In the genomic region with DNA sequence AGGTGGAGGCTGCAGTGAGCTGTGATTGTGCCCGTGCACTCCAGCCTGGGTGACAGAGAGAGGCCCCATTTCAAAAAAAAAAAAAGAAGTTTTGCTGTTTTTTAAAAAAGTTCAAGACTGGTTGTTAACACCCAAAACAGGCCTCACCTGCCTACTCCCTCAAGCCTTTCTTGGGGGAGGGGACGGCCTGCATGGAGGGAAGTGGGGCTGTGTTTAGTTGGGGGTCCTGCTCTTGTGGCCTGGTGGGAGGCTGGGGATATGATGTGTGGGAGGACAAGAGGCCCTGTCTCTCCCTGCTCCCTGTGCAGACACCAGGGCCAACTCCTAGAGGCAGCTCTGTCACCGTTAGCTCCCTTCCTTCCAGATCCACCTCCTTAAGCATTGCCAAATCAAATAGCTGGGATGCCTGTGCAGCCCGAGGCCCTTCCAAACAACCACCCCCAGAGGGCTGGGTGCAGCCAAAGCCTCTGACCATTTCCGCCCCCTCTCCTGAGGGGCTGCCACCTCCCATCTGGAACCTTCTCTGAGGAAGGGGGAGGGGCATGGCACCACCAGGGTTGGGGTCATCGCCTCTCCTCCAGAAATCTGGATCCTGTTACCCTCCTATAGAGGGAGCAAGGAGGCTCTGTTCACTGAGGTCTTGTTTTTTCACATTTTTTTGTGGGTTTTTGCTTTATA, we compare ENCODE assay signal across 10 cellular contexts. TPM values are rescaled to one million over a fixed set of nuclear protein-coding genes. Genes with fewer than 3 reads are reported as not detected.
DNase-seq lines count a peak whose midpoint lies in the region; TF ChIP-seq lines count a peak whose summit lies in the region.
"Had no signal": no experiment of that assay in that cellular context is flagged by ENCODE, and none has a peak within 500 bp of the region (broad histone marks: within the 10 kb centered on the region; RNA-seq: fewer than 3 reads in every experiment).

No MANE protein-coding gene starts in this region.

- H3K9me3 Mint-ChIP-seq in activated naive CD4-positive, alpha-beta T cell treated with anti-CD3 and anti-CD28 coated beads for 36 hours, result no peaks in the 10 kb centered on the region

- no peak overlapping the region for H3K18ac ChIP-seq in mesendoderm (ENCODE audit: low read length)

- H2BK5ac ChIP-seq in mesendoderm (ENCODE audit: low read length), result no peak overlapping the region

- no peaks in the 10 kb centered on the region for H3K36me3 ChIP-seq in mesendoderm (ENCODE audit: control insufficient read depth, insufficient read depth, low read length)
- no peaks in the 10 kb centered on the region for H3K36me3 ChIP-seq in uterus

- CTCF ChIA-PET in activated naive CD4-positive, alpha-beta T cell treated with anti-CD3 and anti-CD28 coated beads for 36 hours (lab: Charles Lee), result interaction anchor here (0.6 to 8.6 kb wide), 3 partner anchors 12 to 118 kb away, joined by 3 to 148 read pairs (median 3); no protein-coding TSS in a partner anchor

- H3K4me2 ChIP-seq in mesendoderm (ENCODE audit: low read length), result no peak overlapping the region

- no peak overlapping the region for H2BK15ac ChIP-seq in mesendoderm (replicated peaks; ENCODE audit: low read depth)

- H3K23ac ChIP-seq in mesendoderm (ENCODE audit: low read length), result no peak overlapping the region

- no peak overlapping the region for H4K5ac ChIP-seq in mesendoderm (ENCODE audit: low read length)

- peak overlapping the region; percentile 61 for H3K56ac ChIP-seq in mesendoderm (ENCODE audit: low read length)

- peak; percentile 26 for DNase-seq in NB4 (ENCODE audit: low read depth)
- DNase-seq in epithelial cell of esophagus (ENCODE audit: low read depth), result peak; percentile 36
- peak; percentile 96 for DNase-seq in mesendoderm
- peak; percentile 60 to 75 for DNase-seq in uterus
- no peak for DNase-seq in activated naive CD4-positive, alpha-beta T cell treated with anti-CD3 and anti-CD28 coated beads for 36 hours
- DNase-seq in ureter (ENCODE audit: low spot score), result no peak
- no peak for DNase-seq in NCI-H2107 treated with DMSO at 0.1 percent for 48 hours (lab: John Stamatoyannopoulos, UW; ENCODE audit: unreplicated experiment)
- DNase-seq: GOT3, hypothalamus, Kasumi-1 had no signal

- peaks cover 7% of the 10 kb centered on the region for H3K4me1 ChIP-seq in mesendoderm (ENCODE audit: control insufficient read depth, low read depth, low read length)
- peaks cover 22 to 27% of the 10 kb centered on the region in 2 donors for H3K4me1 ChIP-seq in uterus

- H3K36me3 Mint-ChIP-seq in activated naive CD4-positive, alpha-beta T cell treated with anti-CD3 and anti-CD28 coated beads for 36 hours (ENCODE audit: low read depth), result no peaks in the 10 kb centered on the region

- H3K9me3 ChIP-seq in uterus, result no peaks in the 10 kb centered on the region

- no peak overlapping the region for H3K4ac ChIP-seq in mesendoderm (ENCODE audit: low read depth, low read length)

- H3K27me3 Mint-ChIP-seq in activated naive CD4-positive, alpha-beta T cell treated with anti-CD3 and anti-CD28 coated beads for 36 hours (ENCODE audit: low read depth), result no peaks in the 10 kb centered on the region

- H2AK5ac ChIP-seq in mesendoderm (ENCODE audit: low read length), result no peak overlapping the region

- H3K4me3 ChIP-seq in NB4 (ENCODE audit: low read depth, low read length) (no peak overlapping the region), epithelial cell of esophagus (ENCODE audit: low read length) (no peak overlapping the region), mesendoderm (ENCODE audit: low read length) (no peak overlapping the region), uterus (no peak overlapping the region)

- no peak overlapping the region for H3K27ac ChIP-seq in mesendoderm (ENCODE audit: low read depth, low read length)
- peak overlapping the region; percentile 96 to 97 for H3K27ac ChIP-seq in uterus

- TF ChIP-seq POLR2A in NB4 (IDR thresholded peaks at IDR 0.05; ENCODE audit: extremely low read depth, insufficient read length), result no peak
- no peak for TF ChIP-seq POLR2A in uterus (IDR thresholded peaks at IDR 0.05)

- peaks cover 8% of the 10 kb centered on the region for H3K79me1 ChIP-seq in mesendoderm (ENCODE audit: low read length)

- no CpG with 5 or more reads among the region's 6 CpGs for WGBS in mesendoderm (ENCODE audit: extremely low coverage, insufficient coverage, low lambda C conversion rate)

- H3K9ac ChIP-seq in mesendoderm (ENCODE audit: low read length), result no peak overlapping the region

- H4K8ac ChIP-seq in mesendoderm (ENCODE audit: low read depth, low read length), result no peak overlapping the region

- peaks cover 23% of the 10 kb centered on the region for H3K4me1 Mint-ChIP-seq in activated naive CD4-positive, alpha-beta T cell treated with anti-CD3 and anti-CD28 coated beads for 36 hours (ENCODE audit: low read depth)

- no peak for TF ChIP-seq CTCF in NB4 (IDR thresholded peaks at IDR 0.05; ENCODE audit: low read depth, low read length)
- TF ChIP-seq CTCF in epithelial cell of esophagus (IDR thresholded peaks at IDR 0.05; ENCODE audit: insufficient read depth, low read depth, low read length, missing control alignments), result peak; percentile 27
- peak in 1 of 4 experiments; percentile 27 for TF ChIP-seq CTCF in uterus (IDR thresholded peaks at IDR 0.05)

- no peaks in the 10 kb centered on the region for H3K27me3 ChIP-seq in mesendoderm (ENCODE audit: insufficient read depth, low read length, poor library complexity)
- no peaks in the 10 kb centered on the region for H3K27me3 ChIP-seq in uterus

- no peak overlapping the region for H3K4me3 Mint-ChIP-seq in activated naive CD4-positive, alpha-beta T cell treated with anti-CD3 and anti-CD28 coated beads for 36 hours

- no peak overlapping the region for H2BK120ac ChIP-seq in mesendoderm (ENCODE audit: low read depth, low read length)

- intact Hi-C loops in uterus (cut with DNase I; ENCODE audit: low total_unique reads), result loop anchor here (10.0 kb wide), 1 partner anchor 45 kb away; a partner anchor contains a TSS
- intact Hi-C loops in activated naive CD4-positive, alpha-beta T cell treated with anti-CD3 and anti-CD28 coated beads for 36 hours (cut with micrococcal nuclease), result no loop called here

- no peak overlapping the region for H3K27ac Mint-ChIP-seq in activated naive CD4-positive, alpha-beta T cell treated with anti-CD3 and anti-CD28 coated beads for 36 hours

- no peaks in the 10 kb centered on the region for H3K79me2 ChIP-seq in mesendoderm (ENCODE audit: control insufficient read depth, insufficient read depth, low read length)

RNA-seq across cellular contexts. Expression of a gene that starts 32.9 kb away (rescaled TPM):
- polyA plus RNA-seq in mesendoderm (2013, experiment 1 of 2), result 0.06 TPM
- polyA plus RNA-seq in mesendoderm (2013, experiment 2 of 2), result 0.07 TPM
- total RNA-seq in uterus, result under 1 TPM in 2 of 4 donors, not detected in 2; 0.43 to 0.48 TPM
- total RNA-seq in activated naive CD4-positive, alpha-beta T cell treated with anti-CD3 and anti-CD28 coated beads for 36 hours, result under 1 TPM in 1 of 2 experiments, not detected in 1; 0.26 TPM
- total RNA-seq in ureter, result 1.1 TPM

RNA-seq across cellular contexts. Expression of a gene that starts 40.9 kb away (rescaled TPM):
- 14.0 TPM for polyA plus RNA-seq in mesendoderm (2013, experiment 1 of 2)
- 13.9 TPM for polyA plus RNA-seq in mesendoderm (2013, experiment 2 of 2)
- total RNA-seq in uterus (10 to 100 TPM in 1 of 4 donors, 1 to 10 TPM in 2, under 1 TPM in 1; 0.29 to 25.9 (median 6.7) TPM), ureter (6.2 TPM)
- 1 to 10 TPM in 1 of 2 experiments, under 1 TPM in 1; 0.86 to 1.3 TPM for total RNA-seq in activated naive CD4-positive, alpha-beta T cell treated with anti-CD3 and anti-CD28 coated beads for 36 hours

RNA-seq across cellular contexts. Expression of a gene that starts 41.4 kb away (rescaled TPM):
- 109 TPM for polyA plus RNA-seq in mesendoderm (2013, experiment 1 of 2)
- polyA plus RNA-seq in mesendoderm (2013, experiment 2 of 2), result 111 TPM
- total RNA-seq in uterus (10 to 100 TPM; 44.6 to 87.7 (median 73.7) TPM), ureter (71.5 TPM)
- 10 to 100 TPM; 95.0 to 95.6 TPM for total RNA-seq in activated naive CD4-positive, alpha-beta T cell treated with anti-CD3 and anti-CD28 coated beads for 36 hours

RNA-seq across cellular contexts. Expression of a gene that starts 44.5 kb away (rescaled TPM):
- polyA plus RNA-seq in mesendoderm (2013, experiment 1 of 2), result 0.34 TPM
- 0.27 TPM for polyA plus RNA-seq in mesendoderm (2013, experiment 2 of 2)
- 1 to 10 TPM in 2 of 4 donors, under 1 TPM in 2; 0.26 to 2.5 (median 0.97) TPM for total RNA-seq in uterus
- total RNA-seq in activated naive CD4-positive, alpha-beta T cell treated with anti-CD3 and anti-CD28 coated beads for 36 hours, result not detected
- 1.3 TPM for total RNA-seq in ureter

RNA-seq across cellular contexts. Expression of a gene that starts 49.9 kb away (rescaled TPM):
- polyA plus RNA-seq in mesendoderm (2013, experiment 1 of 2), result not detected
- polyA plus RNA-seq in mesendoderm (2013, experiment 2 of 2), result not detected
- total RNA-seq in uterus (not detected), ureter (not detected)
- not detected for total RNA-seq in activated naive CD4-positive, alpha-beta T cell treated with anti-CD3 and anti-CD28 coated beads for 36 hours

Comparison
In these comparisons a context has a peak if more than half of its experiments do, and no peak if none do; other contexts are left out.
1. DNase-seq: peak in NB4 (single experiment), epithelial cell of esophagus (single experiment), mesendoderm (single experiment) and uterus (2 of 2); none in activated naive CD4-positive, alpha-beta T cell treated with anti-CD3 and anti-CD28 coated beads for 36 hours (single experiment), ureter (single experiment) and NCI-H2107 treated with DMSO at 0.1 percent for 48 hours (single experiment).